ENCODE assay signal across 1 cellular context in genomic region chr6:3377536-3378397, GRCh38.
TF ChIP-seq lines count a peak whose summit lies in the region.

No MANE protein-coding gene starts in this region.

TF ChIP-seq in HepG2, 621 proteins besides CTCF, POLR2A, EP300 and RAD21 (continued from another document and continues in another):
- TF ChIP-seq KLF16 (CRISPR knock-in tag; IDR thresholded peaks at IDR 0.05), result no peak
- TF ChIP-seq ZNF629 (CRISPR knock-in tag; conservative IDR thresholded peaks at IDR 0.05), result no peak
- peak; percentile 53 for TF ChIP-seq ZNF746 (CRISPR knock-in tag; IDR thresholded peaks at IDR 0.05)
- no peak for TF ChIP-seq ZNF138 (CRISPR knock-in tag; IDR thresholded peaks at IDR 0.05; ENCODE audit: low read depth)
- no peak for TF ChIP-seq MIER3 (CRISPR knock-in tag; IDR thresholded peaks at IDR 0.05; ENCODE audit: borderline replicate concordance)
- no peak; the same call in 1 of the 2 replicates for TF ChIP-seq ZNF317 (CRISPR knock-in tag; IDR thresholded peaks at IDR 0.05)
- no peak for TF ChIP-seq ZBTB49 (CRISPR knock-in tag; IDR thresholded peaks at IDR 0.05; ENCODE audit: borderline replicate concordance)
- peak; percentile 87 for TF ChIP-seq ZNF775 (CRISPR knock-in tag; IDR thresholded peaks at IDR 0.05; ENCODE audit: borderline replicate concordance)
- no peak for TF ChIP-seq ZNF737 (CRISPR knock-in tag; IDR thresholded peaks at IDR 0.05; ENCODE audit: borderline replicate concordance)
- peak; percentile 4; the same call in 1 of the 2 replicates for TF ChIP-seq STAG1 (CRISPR knock-in tag; IDR thresholded peaks at IDR 0.05)
- peak; percentile 73; the same call in 1 of the 2 replicates for TF ChIP-seq ZNF609 (CRISPR knock-in tag; IDR thresholded peaks at IDR 0.05; ENCODE audit: borderline replicate concordance)
- no peak for TF ChIP-seq ZNF530 (CRISPR knock-in tag; IDR thresholded peaks at IDR 0.05; ENCODE audit: low read depth)
- peak; percentile 69; the same call in 1 of the 2 replicates for TF ChIP-seq RXRB (CRISPR knock-in tag; IDR thresholded peaks at IDR 0.05; ENCODE audit: borderline replicate concordance)
- TF ChIP-seq THRA (CRISPR knock-in tag; IDR thresholded peaks at IDR 0.05; ENCODE audit: borderline replicate concordance), result no peak; the same call in 1 of the 2 replicates
- 0 out of 2 replicates have a peak, but pooled peaks have one; percentile 20 for TF ChIP-seq NRL (CRISPR knock-in tag; IDR thresholded peaks at IDR 0.05; ENCODE audit: borderline replicate concordance)
- no peak for TF ChIP-seq NR3C1 (CRISPR knock-in tag; IDR thresholded peaks at IDR 0.05)
- TF ChIP-seq NFRKB (IDR thresholded peaks at IDR 0.05), result no peak
- peak; percentile 69; the same call in 1 of the 2 replicates for TF ChIP-seq ARNTL (CRISPR knock-in tag; IDR thresholded peaks at IDR 0.05)
- TF ChIP-seq STAT5B (CRISPR knock-in tag; IDR thresholded peaks at IDR 0.05), result no peak
- TF ChIP-seq ZSCAN25 (CRISPR knock-in tag; IDR thresholded peaks at IDR 0.05), result no peak
- peak; percentile 72 for TF ChIP-seq NCOA2 (CRISPR knock-in tag; IDR thresholded peaks at IDR 0.05)
- no peak for TF ChIP-seq CHD2 (IDR thresholded peaks at IDR 0.05; ENCODE audit: low read depth, low read length)
- TF ChIP-seq ZNF326 (CRISPR knock-in tag; IDR thresholded peaks at IDR 0.05; ENCODE audit: borderline replicate concordance), result no peak
- peak; percentile 78 for TF ChIP-seq ZNF331 (CRISPR knock-in tag; IDR thresholded peaks at IDR 0.05)
- TF ChIP-seq ZKSCAN8 (CRISPR knock-in tag; IDR thresholded peaks at IDR 0.05; ENCODE audit: borderline replicate concordance), result peak; percentile 58; the same call in 1 of the 2 replicates
- no peak for TF ChIP-seq ZNF362 (CRISPR knock-in tag; IDR thresholded peaks at IDR 0.05; ENCODE audit: borderline replicate concordance)
- TF ChIP-seq ZFP90 (CRISPR knock-in tag; IDR thresholded peaks at IDR 0.05; ENCODE audit: borderline replicate concordance), result no peak
- no peak for TF ChIP-seq ZNF513 (CRISPR knock-in tag; conservative IDR thresholded peaks at IDR 0.05)
- no peak for TF ChIP-seq ZNF770 (CRISPR knock-in tag; IDR thresholded peaks at IDR 0.05)
- no peak for TF ChIP-seq ATF1 (CRISPR knock-in tag; IDR thresholded peaks at IDR 0.05)
- TF ChIP-seq ZMAT5 (CRISPR knock-in tag; IDR thresholded peaks at IDR 0.05; ENCODE audit: borderline replicate concordance, low read depth), result no peak
- no peak for TF ChIP-seq ZNF280D (CRISPR knock-in tag; IDR thresholded peaks at IDR 0.05)
- no peak for TF ChIP-seq ZNF234 (CRISPR knock-in tag; conservative IDR thresholded peaks at IDR 0.05)
- TF ChIP-seq KLF12 (CRISPR knock-in tag; IDR thresholded peaks at IDR 0.05; ENCODE audit: borderline replicate concordance), result no peak
- no peak for TF ChIP-seq ATAD3A (CRISPR knock-in tag; IDR thresholded peaks at IDR 0.05)
- TF ChIP-seq USF2 (IDR thresholded peaks at IDR 0.05; ENCODE audit: low read depth, low read length), result no peak
- TF ChIP-seq USF2 (CRISPR knock-in tag; IDR thresholded peaks at IDR 0.05; ENCODE audit: borderline replicate concordance), result peak; percentile 49; the same call in 1 of the 2 replicates
- peak; percentile 36 for TF ChIP-seq ZNF350 (CRISPR knock-in tag; IDR thresholded peaks at IDR 0.05; ENCODE audit: borderline replicate concordance, low read depth)
- TF ChIP-seq ZBTB8A (CRISPR knock-in tag; IDR thresholded peaks at IDR 0.05; ENCODE audit: borderline replicate concordance, low read depth), result no peak
- TF ChIP-seq SMAD3 (CRISPR knock-in tag; IDR thresholded peaks at IDR 0.05), result 0 out of 2 replicates have a peak, but pooled peaks have one; percentile 57
- peak; percentile 49; the same call in 1 of the 2 replicates for TF ChIP-seq CREM (IDR thresholded peaks at IDR 0.05)
- TF ChIP-seq CREM (CRISPR knock-in tag; IDR thresholded peaks at IDR 0.05), result no peak
- no peak for TF ChIP-seq YEATS2 (CRISPR knock-in tag; IDR thresholded peaks at IDR 0.05; ENCODE audit: borderline replicate concordance)
